Comparison of ENCODE assay signal across 8 cellular contexts in genomic region chr6:153001767-153002612, GRCh38. TPM values are rescaled to one million over a fixed set of nuclear protein-coding genes. Genes with fewer than 3 reads are reported as not detected.
A peak's percentile ranks its signal among the peaks of the same experiment; 100 is the strongest.
DNase-seq lines count a peak whose midpoint lies in the region; ATAC-seq lines count a peak whose summit lies in the region.

No MANE protein-coding gene starts in this region.

- peaks cover 0 to 2% of the 10 kb centered on the region in 2 experiments for H3K4me1 ChIP-seq in trophoblast cell (ENCODE audit: control insufficient read depth in 1 of 2, insufficient read depth in 2 of 2, low read length in 2 of 2)

- peaks cover 44% of the 10 kb centered on the region for H3K4me1 Mint-ChIP-seq in activated CD4-positive, alpha-beta memory T cell treated with anti-CD3 and anti-CD28 coated beads, Interleukin-2, amount 10 ng/mL, durations not matched to agents 7 days and 5 days

- no peak overlapping the region for H2BK5ac ChIP-seq in trophoblast cell (ENCODE audit: low read depth, low read length, poor library complexity)

- no peak overlapping the region for H2AK5ac ChIP-seq in trophoblast cell (ENCODE audit: low read length)

- peaks cover 42% of the 10 kb centered on the region for H3K36me3 Mint-ChIP-seq in activated CD4-positive, alpha-beta memory T cell treated with anti-CD3 and anti-CD28 coated beads, Interleukin-2, amount 10 ng/mL, durations not matched to agents 7 days and 5 days (ENCODE audit: low read depth)

- H3K27ac Mint-ChIP-seq in activated CD4-positive, alpha-beta memory T cell treated with anti-CD3 and anti-CD28 coated beads, Interleukin-2, amount 10 ng/mL, durations not matched to agents 7 days and 5 days = peak overlapping the region; percentile 88

- DNase-seq in EL (peak; percentile 31), germinal center (ENCODE audit: low spot score) (peak; percentile 12), trophoblast cell (peak in 1 of 2 donors; percentile 13), GM19238 (ENCODE audit: insufficient read length, low spot score) (no peak), NCI-H1930 (lab: John Stamatoyannopoulos, UW) (no peak)
- no peak for DNase-seq in activated CD4-positive, alpha-beta memory T cell treated with anti-CD3 and anti-CD28 coated beads, Interleukin-2, amount 10 ng/mL, durations not matched to agents 7 days and 5 days

- peaks cover 8% of the 10 kb centered on the region for H3K79me2 ChIP-seq in trophoblast cell (ENCODE audit: control insufficient read depth, insufficient read depth, low read length, poor library complexity)

- H3K9me3 ChIP-seq in trophoblast cell (ENCODE audit: insufficient read depth, low read depth, low read length) = no peaks in the 10 kb centered on the region

- H3K4me3 Mint-ChIP-seq in activated CD4-positive, alpha-beta memory T cell treated with anti-CD3 and anti-CD28 coated beads, Interleukin-2, amount 10 ng/mL, durations not matched to agents 7 days and 5 days = peak overlapping the region; percentile 91

- H4K91ac ChIP-seq in trophoblast cell (ENCODE audit: low read depth, low read length) = peak overlapping the region; percentile 26

- CTCF ChIA-PET in activated CD4-positive, alpha-beta memory T cell treated with anti-CD3 and anti-CD28 coated beads, Interleukin-2, amount 10 ng/mL, durations not matched to agents 7 days and 5 days (lab: Charles Lee) = interaction anchor here (0.7 to 1.4 kb wide), 3 partner anchors 10 to 28 kb away, joined by 3 to 7 read pairs (median 3); partner anchors contain the start of gene FBXO5

- peak overlapping the region; percentile 8 for H2AFZ ChIP-seq in trophoblast cell (ENCODE audit: insufficient read depth, low read length, poor library complexity)

- H3K14ac ChIP-seq in trophoblast cell (ENCODE audit: low read length) = peak overlapping the region; percentile 11

- WGBS in trophoblast cell (ENCODE audit: extremely low coverage, insufficient coverage, insufficient read length) = no CpG with 5 or more reads among the region's 31 CpGs

- H3K27me3 Mint-ChIP-seq in activated CD4-positive, alpha-beta memory T cell treated with anti-CD3 and anti-CD28 coated beads, Interleukin-2, amount 10 ng/mL, durations not matched to agents 7 days and 5 days = peaks cover 1% of the 10 kb centered on the region

- H3K4ac ChIP-seq in trophoblast cell (ENCODE audit: low read depth, low read length) = peak overlapping the region; percentile 72

- POLR2A ChIA-PET in activated CD4-positive, alpha-beta memory T cell treated with anti-CD3 and anti-CD28 coated beads, Interleukin-2, amount 10 ng/mL, durations not matched to agents 7 days and 5 days (lab: Charles Lee) = interaction anchor here (0.8 to 10.0 kb wide), 6 partner anchors 17 to 1612 kb away, joined by 3 to 151 read pairs (median 6); partner anchors contain the start of gene FBXO5

- no peak overlapping the region for H3K23ac ChIP-seq in trophoblast cell (ENCODE audit: low read length)

- H3K27me3 ChIP-seq in trophoblast cell (ENCODE audit: insufficient read depth, low read length) = no peaks in the 10 kb centered on the region

- peaks cover 5% of the 10 kb centered on the region for H3K79me1 ChIP-seq in trophoblast cell (ENCODE audit: low read length)

- peak overlapping the region; percentile 95 for H3K4me2 ChIP-seq in trophoblast cell (ENCODE audit: low read length)

- peak overlapping the region; percentile 94 for H3K9ac ChIP-seq in trophoblast cell (ENCODE audit: low read length)

- H3K4me3 ChIP-seq in trophoblast cell (ENCODE audit: low read depth, low read length) = peak overlapping the region; percentile 92

- peaks cover 5% of the 10 kb centered on the region for H3K9me3 Mint-ChIP-seq in activated CD4-positive, alpha-beta memory T cell treated with anti-CD3 and anti-CD28 coated beads, Interleukin-2, amount 10 ng/mL, durations not matched to agents 7 days and 5 days

- peaks cover 0 to 5% of the 10 kb centered on the region in 2 experiments for H3K36me3 ChIP-seq in trophoblast cell (ENCODE audit: control insufficient read depth in 1 of 2, insufficient read depth in 2 of 2, low read length in 2 of 2)

- H4K12ac ChIP-seq in trophoblast cell (ENCODE audit: low read depth, low read length) = peak overlapping the region; percentile 80

- H3K18ac ChIP-seq in trophoblast cell (ENCODE audit: low read length) = no peak overlapping the region

- H3K27ac ChIP-seq in trophoblast cell (ENCODE audit: low read depth, low read length) = no peak overlapping the region

- no peak overlapping the region for H2BK12ac ChIP-seq in trophoblast cell (ENCODE audit: low read length)

- peak; percentile 18 for ATAC-seq in GM19467 (IDR thresholded peaks at IDR 0.05; ENCODE audit: unreplicated experiment)
- ATAC-seq in HG03571 (IDR thresholded peaks at IDR 0.05; ENCODE audit: unreplicated experiment) = peak; percentile 20

- no peak overlapping the region for H2BK120ac ChIP-seq in trophoblast cell (ENCODE audit: insufficient read depth, low read length, poor library complexity)

- H4K8ac ChIP-seq in trophoblast cell (ENCODE audit: low read depth, low read length) = peak overlapping the region; percentile 71

RNA-seq across cellular contexts. Expression of gene MTRF1L, which starts 0.5 kb away (rescaled TPM):
- 10 to 100 TPM; 20.8 to 21.5 TPM for total RNA-seq in activated CD4-positive, alpha-beta memory T cell treated with anti-CD3 and anti-CD28 coated beads, Interleukin-2, amount 10 ng/mL, durations not matched to agents 7 days and 5 days
- polyA plus RNA-seq in trophoblast cell (2013) = 13.4 and 13.6 TPM in 2 replicates

RNA-seq across cellular contexts. Expression of gene FBXO5, which starts 19.1 kb away (rescaled TPM):
- 10 to 100 TPM; 68.7 to 71.2 TPM for total RNA-seq in activated CD4-positive, alpha-beta memory T cell treated with anti-CD3 and anti-CD28 coated beads, Interleukin-2, amount 10 ng/mL, durations not matched to agents 7 days and 5 days
- polyA plus RNA-seq in trophoblast cell (2013) = 15.0 and 15.4 TPM in 2 replicates

Comparison
In these comparisons a context has a peak if more than half of its experiments do, and no peak if none do; other contexts are left out.
1. DNase-seq: peak in EL (single experiment) and germinal center (single experiment); none in activated CD4-positive, alpha-beta memory T cell treated with anti-CD3 and anti-CD28 coated beads, Interleukin-2, amount 10 ng/mL, durations not matched to agents 7 days and 5 days (single experiment), GM19238 (single experiment) and NCI-H1930 (0 of 2).